ENCODE assay signal across 2 cellular contexts in the genomic region with DNA sequence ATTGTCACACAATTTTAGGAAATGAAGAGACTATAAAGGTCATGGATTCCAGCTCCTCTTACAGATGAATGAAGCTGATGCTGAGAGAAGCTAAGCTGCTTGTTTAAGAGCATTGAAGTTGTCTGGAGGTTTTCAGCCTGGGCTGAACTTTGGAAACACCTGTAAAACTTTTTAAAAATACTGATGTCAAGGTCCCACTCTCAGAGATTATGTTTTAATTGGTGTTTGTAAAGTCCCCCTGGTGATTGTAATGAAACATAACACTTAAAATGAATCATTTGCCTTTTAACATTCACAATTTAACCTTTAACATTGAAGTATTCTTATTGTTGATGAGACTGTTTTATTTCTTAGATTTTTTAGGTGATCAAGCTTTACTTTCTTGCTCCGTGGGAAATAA.
TF ChIP-seq lines count a peak whose summit lies in the region.

No MANE protein-coding gene starts in this region.

TF ChIP-seq in SK-N-SH, 30 proteins besides CTCF, POLR2A, EP300 and RAD21 (continued from another document):
- TF ChIP-seq, protein P1, sequence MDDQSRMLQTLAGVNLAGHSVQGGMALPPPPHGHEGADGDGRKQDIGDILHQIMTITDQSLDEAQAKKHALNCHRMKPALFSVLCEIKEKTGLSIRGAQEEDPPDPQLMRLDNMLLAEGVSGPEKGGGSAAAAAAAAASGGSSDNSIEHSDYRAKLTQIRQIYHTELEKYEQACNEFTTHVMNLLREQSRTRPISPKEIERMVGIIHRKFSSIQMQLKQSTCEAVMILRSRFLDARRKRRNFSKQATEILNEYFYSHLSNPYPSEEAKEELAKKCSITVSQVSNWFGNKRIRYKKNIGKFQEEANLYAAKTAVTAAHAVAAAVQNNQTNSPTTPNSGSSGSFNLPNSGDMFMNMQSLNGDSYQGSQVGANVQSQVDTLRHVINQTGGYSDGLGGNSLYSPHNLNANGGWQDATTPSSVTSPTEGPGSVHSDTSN (IDR thresholded peaks at IDR 0.05), result no peak
- TF ChIP-seq, protein P2, sequence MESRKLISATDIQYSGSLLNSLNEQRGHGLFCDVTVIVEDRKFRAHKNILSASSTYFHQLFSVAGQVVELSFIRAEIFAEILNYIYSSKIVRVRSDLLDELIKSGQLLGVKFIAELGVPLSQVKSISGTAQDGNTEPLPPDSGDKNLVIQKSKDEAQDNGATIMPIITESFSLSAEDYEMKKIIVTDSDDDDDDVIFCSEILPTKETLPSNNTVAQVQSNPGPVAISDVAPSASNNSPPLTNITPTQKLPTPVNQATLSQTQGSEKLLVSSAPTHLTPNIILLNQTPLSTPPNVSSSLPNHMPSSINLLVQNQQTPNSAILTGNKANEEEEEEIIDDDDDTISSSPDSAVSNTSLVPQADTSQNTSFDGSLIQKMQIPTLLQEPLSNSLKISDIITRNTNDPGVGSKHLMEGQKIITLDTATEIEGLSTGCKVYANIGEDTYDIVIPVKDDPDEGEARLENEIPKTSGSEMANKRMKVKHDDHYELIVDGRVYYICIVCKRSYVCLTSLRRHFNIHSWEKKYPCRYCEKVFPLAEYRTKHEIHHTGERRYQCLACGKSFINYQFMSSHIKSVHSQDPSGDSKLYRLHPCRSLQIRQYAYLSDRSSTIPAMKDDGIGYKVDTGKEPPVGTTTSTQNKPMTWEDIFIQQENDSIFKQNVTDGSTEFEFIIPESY (IDR thresholded peaks at IDR 0.05; ENCODE audit: borderline replicate concordance, low read depth), result no peak
- TF ChIP-seq GATA2 (CRISPR knock-in tag; IDR thresholded peaks at IDR 0.05) (no peak), TEAD4 (IDR thresholded peaks at IDR 0.05; ENCODE audit: borderline replicate concordance, insufficient read depth) (no peak)
TF ChIP-seq in SK-N-SH: peak in this region for 0.

TF ChIP-seq in SK-N-SH treated with all-trans-retinoic acid at 6 μM for 48 hours, 23 proteins besides CTCF, POLR2A, EP300 and RAD21 (continued from another document):
- TF ChIP-seq, protein P3, sequence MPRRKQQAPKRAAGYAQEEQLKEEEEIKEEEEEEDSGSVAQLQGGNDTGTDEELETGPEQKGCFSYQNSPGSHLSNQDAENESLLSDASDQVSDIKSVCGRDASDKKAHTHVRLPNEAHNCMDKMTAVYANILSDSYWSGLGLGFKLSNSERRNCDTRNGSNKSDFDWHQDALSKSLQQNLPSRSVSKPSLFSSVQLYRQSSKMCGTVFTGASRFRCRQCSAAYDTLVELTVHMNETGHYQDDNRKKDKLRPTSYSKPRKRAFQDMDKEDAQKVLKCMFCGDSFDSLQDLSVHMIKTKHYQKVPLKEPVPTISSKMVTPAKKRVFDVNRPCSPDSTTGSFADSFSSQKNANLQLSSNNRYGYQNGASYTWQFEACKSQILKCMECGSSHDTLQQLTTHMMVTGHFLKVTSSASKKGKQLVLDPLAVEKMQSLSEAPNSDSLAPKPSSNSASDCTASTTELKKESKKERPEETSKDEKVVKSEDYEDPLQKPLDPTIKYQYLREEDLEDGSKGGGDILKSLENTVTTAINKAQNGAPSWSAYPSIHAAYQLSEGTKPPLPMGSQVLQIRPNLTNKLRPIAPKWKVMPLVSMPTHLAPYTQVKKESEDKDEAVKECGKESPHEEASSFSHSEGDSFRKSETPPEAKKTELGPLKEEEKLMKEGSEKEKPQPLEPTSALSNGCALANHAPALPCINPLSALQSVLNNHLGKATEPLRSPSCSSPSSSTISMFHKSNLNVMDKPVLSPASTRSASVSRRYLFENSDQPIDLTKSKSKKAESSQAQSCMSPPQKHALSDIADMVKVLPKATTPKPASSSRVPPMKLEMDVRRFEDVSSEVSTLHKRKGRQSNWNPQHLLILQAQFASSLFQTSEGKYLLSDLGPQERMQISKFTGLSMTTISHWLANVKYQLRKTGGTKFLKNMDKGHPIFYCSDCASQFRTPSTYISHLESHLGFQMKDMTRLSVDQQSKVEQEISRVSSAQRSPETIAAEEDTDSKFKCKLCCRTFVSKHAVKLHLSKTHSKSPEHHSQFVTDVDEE (CRISPR knock-in tag; IDR thresholded peaks at IDR 0.05), result no peak
- TF ChIP-seq, protein P4, sequence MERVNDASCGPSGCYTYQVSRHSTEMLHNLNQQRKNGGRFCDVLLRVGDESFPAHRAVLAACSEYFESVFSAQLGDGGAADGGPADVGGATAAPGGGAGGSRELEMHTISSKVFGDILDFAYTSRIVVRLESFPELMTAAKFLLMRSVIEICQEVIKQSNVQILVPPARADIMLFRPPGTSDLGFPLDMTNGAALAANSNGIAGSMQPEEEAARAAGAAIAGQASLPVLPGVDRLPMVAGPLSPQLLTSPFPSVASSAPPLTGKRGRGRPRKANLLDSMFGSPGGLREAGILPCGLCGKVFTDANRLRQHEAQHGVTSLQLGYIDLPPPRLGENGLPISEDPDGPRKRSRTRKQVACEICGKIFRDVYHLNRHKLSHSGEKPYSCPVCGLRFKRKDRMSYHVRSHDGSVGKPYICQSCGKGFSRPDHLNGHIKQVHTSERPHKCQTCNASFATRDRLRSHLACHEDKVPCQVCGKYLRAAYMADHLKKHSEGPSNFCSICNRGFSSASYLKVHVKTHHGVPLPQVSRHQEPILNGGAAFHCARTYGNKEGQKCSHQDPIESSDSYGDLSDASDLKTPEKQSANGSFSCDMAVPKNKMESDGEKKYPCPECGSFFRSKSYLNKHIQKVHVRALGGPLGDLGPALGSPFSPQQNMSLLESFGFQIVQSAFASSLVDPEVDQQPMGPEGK (CRISPR knock-in tag; IDR thresholded peaks at IDR 0.05; ENCODE audit: borderline replicate concordance), result no peak
- no peak for TF ChIP-seq RARB (CRISPR knock-in tag; IDR thresholded peaks at IDR 0.05)
- no peak for TF ChIP-seq TCF4 (CRISPR knock-in tag; IDR thresholded peaks at IDR 0.05; ENCODE audit: borderline replicate concordance)
- TF ChIP-seq ZNF8 (CRISPR knock-in tag; IDR thresholded peaks at IDR 0.05), result no peak
- TF ChIP-seq ISL1 (CRISPR knock-in tag; IDR thresholded peaks at IDR 0.05), result no peak
- no peak for TF ChIP-seq ZNF70 (CRISPR knock-in tag; IDR thresholded peaks at IDR 0.05)
- no peak for TF ChIP-seq BACH2 (CRISPR knock-in tag; IDR thresholded peaks at IDR 0.05; ENCODE audit: borderline replicate concordance)
- TF ChIP-seq PPARA (CRISPR knock-in tag; IDR thresholded peaks at IDR 0.05; ENCODE audit: borderline replicate concordance), result no peak
- TF ChIP-seq SNAI2 (CRISPR knock-in tag; IDR thresholded peaks at IDR 0.05), result no peak
- TF ChIP-seq ARNTL (CRISPR knock-in tag; IDR thresholded peaks at IDR 0.05; ENCODE audit: borderline replicate concordance, low read depth), result no peak
- TF ChIP-seq ZNF565 (CRISPR knock-in tag; conservative IDR thresholded peaks at IDR 0.05; ENCODE audit: low read depth), result no peak
- TF ChIP-seq, protein P5, sequence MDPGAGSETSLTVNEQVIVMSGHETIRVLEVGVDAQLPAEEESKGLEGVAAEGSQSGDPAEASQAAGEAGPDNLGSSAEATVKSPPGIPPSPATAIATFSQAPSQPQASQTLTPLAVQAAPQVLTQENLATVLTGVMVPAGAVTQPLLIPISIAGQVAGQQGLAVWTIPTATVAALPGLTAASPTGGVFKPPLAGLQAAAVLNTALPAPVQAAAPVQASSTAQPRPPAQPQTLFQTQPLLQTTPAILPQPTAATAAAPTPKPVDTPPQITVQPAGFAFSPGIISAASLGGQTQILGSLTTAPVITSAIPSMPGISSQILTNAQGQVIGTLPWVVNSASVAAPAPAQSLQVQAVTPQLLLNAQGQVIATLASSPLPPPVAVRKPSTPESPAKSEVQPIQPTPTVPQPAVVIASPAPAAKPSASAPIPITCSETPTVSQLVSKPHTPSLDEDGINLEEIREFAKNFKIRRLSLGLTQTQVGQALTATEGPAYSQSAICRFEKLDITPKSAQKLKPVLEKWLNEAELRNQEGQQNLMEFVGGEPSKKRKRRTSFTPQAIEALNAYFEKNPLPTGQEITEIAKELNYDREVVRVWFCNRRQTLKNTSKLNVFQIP (CRISPR knock-in tag; IDR thresholded peaks at IDR 0.05; ENCODE audit: borderline replicate concordance, low read depth), result no peak
